Comparison of ENCODE assay signal across 2 cellular contexts in genomic region chr1:46492269-46492853, GRCh38.
TF ChIP-seq lines count a peak whose summit lies in the region.

No MANE protein-coding gene starts in this region.

TF ChIP-seq in GM23338, 12 proteins besides CTCF, POLR2A, EP300 and RAD21:
- TF ChIP-seq EZH2phosphoT487 (IDR thresholded peaks at IDR 0.05; ENCODE audit: unreplicated experiment) (peak; percentile 43), REST (IDR thresholded peaks at IDR 0.05; ENCODE audit: unreplicated experiment) (no peak), ZNF462 (CRISPR knock-in tag; IDR thresholded peaks at IDR 0.05) (no peak), EZH2 (IDR thresholded peaks at IDR 0.05; ENCODE audit: low read depth, unreplicated experiment) (peak; percentile 89)

TF ChIP-seq in K562, 482 proteins besides CTCF, POLR2A, EP300 and RAD21:
- TF ChIP-seq THRA (IDR thresholded peaks at IDR 0.05) (no peak), EGR1 (conservative IDR thresholded peaks at IDR 0.05) (peak; percentile 54), KLF1 (tag; IDR thresholded peaks at IDR 0.05) (no peak), ZBTB11 (CRISPR knock-in tag; IDR thresholded peaks at IDR 0.05) (no peak), BDP1 (IDR thresholded peaks at IDR 0.05; ENCODE audit: insufficient read depth, insufficient read length) (no peak), RNF219 (CRISPR knock-in tag; IDR thresholded peaks at IDR 0.05) (no peak)
TF ChIP-seq in K562: peak in this region for 1.
